In genomic region chr10:63523015-63523414, GRCh38 we compare ENCODE assay signal across 1 cellular context.
TF ChIP-seq lines count a peak whose summit lies in the region.

No MANE protein-coding gene starts in this region.

TF ChIP-seq in GM23338, 12 proteins besides CTCF, POLR2A, EP300 and RAD21 (continued from another document):
- TF ChIP-seq REST (IDR thresholded peaks at IDR 0.05; ENCODE audit: unreplicated experiment) (no peak), JUNB (IDR thresholded peaks at IDR 0.05; ENCODE audit: unreplicated experiment) (no peak), ZNF114 (CRISPR knock-in tag; IDR thresholded peaks at IDR 0.05) (no peak), EZH2 (IDR thresholded peaks at IDR 0.05; ENCODE audit: low read depth, unreplicated experiment) (no peak), ETS1 (IDR thresholded peaks at IDR 0.05) (no peak), POLR2AphosphoS5 (IDR thresholded peaks at IDR 0.05; ENCODE audit: low read depth) (no peak)
TF ChIP-seq in GM23338: peak in this region for 0.
